In genomic region chr5:72241346-72242003, GRCh38 we compare ENCODE assay signal across 1 cellular context.
TF ChIP-seq lines count a peak whose summit lies in the region.

No MANE protein-coding gene starts in this region.

TF ChIP-seq in HepG2, 621 proteins besides CTCF, POLR2A, EP300 and RAD21 (continued from another document and continues in another):
- TF ChIP-seq AFF4 (CRISPR knock-in tag; IDR thresholded peaks at IDR 0.05) (no peak), MED1 (CRISPR knock-in tag; IDR thresholded peaks at IDR 0.05) (peak; percentile 65), ZNF574 (CRISPR knock-in tag; IDR thresholded peaks at IDR 0.05) (peak; percentile 31; the same call in 1 of the 2 replicates), WIZ (CRISPR knock-in tag; IDR thresholded peaks at IDR 0.05) (no peak), IRF2 (CRISPR knock-in tag; IDR thresholded peaks at IDR 0.05) (no peak; the same call in 1 of the 2 replicates), ZNF777 (CRISPR knock-in tag; IDR thresholded peaks at IDR 0.05) (no peak), AGO2 (optimal IDR thresholded peaks at IDR 0.05; ENCODE audit: low read depth, low read length) (no peak), REST (IDR thresholded peaks at IDR 0.05; ENCODE audit: borderline replicate concordance in 1 of 2, low read depth in 1 of 2, low read length in 2 of 2) (0 out of 4 replicates have a peak, but pooled peaks of 1 of the 2 experiments have one; percentile 28), ASH2L (IDR thresholded peaks at IDR 0.05; ENCODE audit: insufficient read length, low read depth, low read length) (peak; percentile 49), PHF21A (CRISPR knock-in tag; IDR thresholded peaks at IDR 0.05) (peak; percentile 76), SOX6 (IDR thresholded peaks at IDR 0.05) (no peak), SOX6 (CRISPR knock-in tag; IDR thresholded peaks at IDR 0.05) (peak; percentile 98), KLF13 (CRISPR knock-in tag; IDR thresholded peaks at IDR 0.05) (no peak), TGIF2 (CRISPR knock-in tag; IDR thresholded peaks at IDR 0.05) (0 out of 2 replicates have a peak, but pooled peaks have one; percentile 90), ZNF296 (CRISPR knock-in tag; conservative IDR thresholded peaks at IDR 0.05) (no peak), KMT2A (CRISPR knock-in tag; IDR thresholded peaks at IDR 0.05) (0 out of 2 replicates have a peak, but pooled peaks have one; percentile 40), ZNF121 (CRISPR knock-in tag; IDR thresholded peaks at IDR 0.05) (0 out of 2 replicates have a peak, but pooled peaks have one; percentile 6), E2F1 (CRISPR knock-in tag; IDR thresholded peaks at IDR 0.05) (no peak), MXI1 (IDR thresholded peaks at IDR 0.05; ENCODE audit: borderline replicate concordance, low read depth, low read length) (peak; percentile 82; the same call in 2 of the 3 replicates), ZBTB4 (CRISPR knock-in tag; IDR thresholded peaks at IDR 0.05; ENCODE audit: borderline replicate concordance) (no peak), FOXA3 (CRISPR knock-in tag; IDR thresholded peaks at IDR 0.05) (peak; percentile 79), ZNF629 (CRISPR knock-in tag; conservative IDR thresholded peaks at IDR 0.05) (peak; percentile 47; the same call in 1 of the 2 replicates), GATAD1 (CRISPR knock-in tag; IDR thresholded peaks at IDR 0.05) (peak; percentile 23; the same call in 1 of the 2 replicates), TARDBP (CRISPR knock-in tag; IDR thresholded peaks at IDR 0.05) (0 out of 2 replicates have a peak, but pooled peaks have one; percentile 31), MATR3 (CRISPR knock-in tag; IDR thresholded peaks at IDR 0.05) (no peak), ZNF136 (CRISPR knock-in tag; IDR thresholded peaks at IDR 0.05; ENCODE audit: low read depth) (no peak), ZNF496 (CRISPR knock-in tag; IDR thresholded peaks at IDR 0.05; ENCODE audit: insufficient replicate concordance) (no peak), GATAD2A (CRISPR knock-in tag; IDR thresholded peaks at IDR 0.05) (peak; percentile 85), SIX4 (CRISPR knock-in tag; IDR thresholded peaks at IDR 0.05) (0 out of 2 replicates have a peak, but pooled peaks have one; percentile 44), ZBTB25 (CRISPR knock-in tag; IDR thresholded peaks at IDR 0.05) (0 out of 2 replicates have a peak, but pooled peaks have one; percentile 53), KDM1A (CRISPR knock-in tag; IDR thresholded peaks at IDR 0.05) (no peak), MXD1 (CRISPR knock-in tag; IDR thresholded peaks at IDR 0.05) (no peak), ZNF772 (CRISPR knock-in tag; IDR thresholded peaks at IDR 0.05) (0 out of 2 replicates have a peak, but pooled peaks have one; percentile 49), TSC22D2 (CRISPR knock-in tag; IDR thresholded peaks at IDR 0.05; ENCODE audit: borderline replicate concordance) (peak; percentile 58; the same call in 1 of the 2 replicates), HIC2 (CRISPR knock-in tag; IDR thresholded peaks at IDR 0.05; ENCODE audit: low read depth) (0 out of 2 replicates have a peak, but pooled peaks have one; percentile 44), NR1H2 (CRISPR knock-in tag; IDR thresholded peaks at IDR 0.05; ENCODE audit: borderline replicate concordance, low read depth) (no peak), RXRA (CRISPR knock-in tag; IDR thresholded peaks at IDR 0.05) (peak; percentile 53; the same call in 1 of the 2 replicates), HINFP (CRISPR knock-in tag; IDR thresholded peaks at IDR 0.05; ENCODE audit: low read depth) (no peak), ZNF788 (CRISPR knock-in tag; IDR thresholded peaks at IDR 0.05; ENCODE audit: borderline replicate concordance) (peak; percentile 38; the same call in 1 of the 2 replicates)
